In genomic region chr1:104125935-104126334, GRCh38 we compare ENCODE assay signal across 25 cellular contexts.
"Had no signal": no experiment of that assay in that cellular context is flagged by ENCODE, and none has a peak within 500 bp of the region (broad histone marks: within the 10 kb centered on the region; RNA-seq: fewer than 3 reads in every experiment).

No MANE protein-coding gene starts in this region.

- H3K27me3 ChIP-seq: gastrocnemius medialis, left lung, neutrophil, right lobe of liver, suprapubic skin, transverse colon, upper lobe of right lung, vagina had no signal

- H3K36me3 ChIP-seq: gastrocnemius medialis, left lung, neutrophil, right lobe of liver, suprapubic skin, transverse colon, upper lobe of right lung, vagina had no signal

- H3K4me3 ChIP-seq: dorsolateral prefrontal cortex, gastrocnemius medialis, left lung, mucosa of descending colon, right lobe of liver, suprapubic skin, transverse colon, upper lobe of right lung, vagina had no signal

- H3K27ac ChIP-seq: dorsolateral prefrontal cortex, gastrocnemius medialis, left lung, neutrophil, parathyroid adenoma, right lobe of liver, suprapubic skin, transverse colon, upper lobe of right lung, vagina had no signal

- H3K9ac ChIP-seq: parathyroid adenoma had no signal

- H2AFZ ChIP-seq: parathyroid adenoma had no signal

- DNase-seq: dorsolateral prefrontal cortex; effector CD4-positive, alpha-beta T cell; gastrocnemius medialis; head of caudate nucleus; kidney; left cardiac atrium; left lung; mucosa of descending colon; naive B cell; right lobe of liver; small intestine; stimulated activated CD4-positive, alpha-beta T cell treated with anti-CD3 and anti-CD28 coated beads, Interleukin-12 subunit alpha, Interleukin-12 subunit beta, amount 100 ng/mL, for 4 hours; stimulated activated CD4-positive, alpha-beta T cell treated with anti-CD3 and anti-CD28 coated beads, Interleukin-1b, Interleukin-23, amount 100 ng/mL, for 48 hours; stimulated activated CD4-positive, alpha-beta T cell treated with anti-CD3 and anti-CD28 coated beads, Interleukin-4, amount 100 ng/mL, for 1 hour; stimulated activated CD8-positive, alpha-beta memory T cell treated with anti-CD3 and anti-CD28 coated beads, Interleukin-4, amount 100 ng/mL, for 48 hours; stimulated activated naive CD4-positive, alpha-beta T cell; stimulated activated naive CD8-positive, alpha-beta T cell treated with anti-CD3 and anti-CD28 coated beads, Interleukin-15, amount 100 ng/mL, for 72 hours; transverse colon; upper lobe of right lung had no signal

- H3K4me1 ChIP-seq: gastrocnemius medialis, left lung, parathyroid adenoma, right lobe of liver, suprapubic skin, transverse colon, upper lobe of right lung, vagina had no signal

- ATAC-seq: esophagus mucosa; gastrocnemius medialis; left cardiac atrium; left lung; mucosa of descending colon; natural killer cell treated with Interleukin-12 subunit alpha and Interleukin-12 subunit beta and Interleukin-15 and Interleukin-18, amount 100 ng/mL, for 72 hours; right lobe of liver; stimulated activated naive CD8-positive, alpha-beta T cell treated with anti-CD3 and anti-CD28 coated beads, Interleukin-15, amount 100 ng/mL, for 72 hours; upper lobe of right lung had no signal

- H3K9me3 ChIP-seq: gastrocnemius medialis, left lung, mucosa of descending colon, neutrophil, right lobe of liver, suprapubic skin, transverse colon, upper lobe of right lung, vagina had no signal
